30 cellular contexts compared by ENCODE assay signal in the genomic region with DNA sequence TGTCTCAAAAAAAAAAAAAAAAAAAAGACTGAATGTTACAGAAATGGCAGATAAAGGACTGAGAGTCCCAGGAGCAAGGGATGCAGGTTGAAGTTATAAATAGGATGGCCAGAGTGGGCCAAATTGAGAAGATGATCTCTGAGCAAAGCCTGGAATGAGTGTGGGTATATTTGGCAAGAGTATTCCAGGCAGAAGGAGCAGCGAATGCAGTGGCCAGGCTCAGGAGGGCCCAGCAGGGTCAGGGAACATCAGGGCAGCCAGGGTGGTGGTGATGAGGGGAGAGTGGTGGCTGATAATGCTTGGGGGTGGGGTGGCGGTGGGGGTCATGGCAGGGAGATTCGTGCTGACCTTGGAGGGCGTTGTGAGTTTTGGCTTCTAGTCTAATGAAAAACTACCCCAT.
"Had no signal": no experiment of that assay in that cellular context is flagged by ENCODE, and none has a peak within 500 bp of the region (broad histone marks: within the 10 kb centered on the region; RNA-seq: fewer than 3 reads in every experiment).

No MANE protein-coding gene starts in this region.

- H3K27ac Mint-ChIP-seq: activated CD4-positive, alpha-beta memory T cell treated with anti-CD3 and anti-CD28 coated beads for 36 hours; activated CD4-positive, alpha-beta T cell treated with anti-CD3 and anti-CD28 coated beads for 36 hours; activated CD4-positive, alpha-beta T cell treated with anti-CD3 and anti-CD28 coated beads, Interleukin-2, amount 10 ng/mL, durations not matched to agents 24 days and 14 days; activated CD8-positive, alpha-beta memory T cell treated with anti-CD3 and anti-CD28 coated beads, Interleukin-2, amount 10 ng/mL, durations not matched to agents 7 days and 5 days; activated CD8-positive, alpha-beta T cell treated with anti-CD3 and anti-CD28 coated beads, Interleukin-2, amount 10 ng/mL, durations not matched to agents 7 days and 5 days; activated naive CD4-positive, alpha-beta T cell treated with anti-CD3 and anti-CD28 coated beads for 36 hours; activated naive CD4-positive, alpha-beta T cell treated with anti-CD3 and anti-CD28 coated beads, Interleukin-2, amount 50 U/mL, for 24 hours; activated naive CD8-positive, alpha-beta T cell treated with anti-CD3 and anti-CD28 coated beads for 36 hours; activated naive CD8-positive, alpha-beta T cell treated with anti-CD3 and anti-CD28 coated beads, Interleukin-2, amount 50 U/mL, for 24 hours; activated T-helper 1 cell treated with anti-CD3 and anti-CD28 coated beads, Interleukin-12 subunit alpha, Interleukin-12 subunit beta, Interleukin-2, Interleukin-4 antibody, amounts not matched to agents 30 ng/mL and 10 ng/mL and 1 ng/mL, durations not matched to agents 14 hours and 24 hours and 36 hours; activated T-helper 2 cell treated with anti-CD3 and anti-CD28 coated beads, Interferon-gamma antibody, Interleukin-2, Interleukin-4, amounts not matched to agents 10 μg/mL and 5 μg/mL and 100 μg/mL, durations not matched to agents 14 hours and 24 hours and 36 hours had no signal

- DNase-seq: activated CD4-positive, alpha-beta memory T cell treated with anti-CD3 and anti-CD28 coated beads for 36 hours; activated CD4-positive, alpha-beta T cell treated with anti-CD3 and anti-CD28 coated beads for 36 hours; activated CD4-positive, alpha-beta T cell treated with anti-CD3 and anti-CD28 coated beads, Interleukin-2, amount 10 ng/mL, durations not matched to agents 24 days and 14 days; activated CD4-positive, CD25-positive, alpha-beta regulatory T cell; activated CD4-positive, CD25-positive, alpha-beta regulatory T cell treated with anti-CD3 and anti-CD28 coated beads, Interleukin-2, amount 50 U/mL, for 72 hours; activated CD8-positive, alpha-beta memory T cell treated with anti-CD3 and anti-CD28 coated beads, Interleukin-2, amount 10 ng/mL, durations not matched to agents 7 days and 5 days; activated CD8-positive, alpha-beta memory T cell treated with anti-CD3 and anti-CD28 coated beads, Interleukin-2, amount 50 U/mL, for 4 hours; activated CD8-positive, alpha-beta T cell treated with anti-CD3 and anti-CD28 coated beads, Interleukin-2, amount 10 ng/mL, durations not matched to agents 7 days and 5 days; activated effector memory CD4-positive, alpha-beta T cell treated with anti-CD3 and anti-CD28 coated beads, Interleukin-2, amount 50 U/mL, for 16 hours; activated naive CD4-positive, alpha-beta T cell treated with anti-CD3 and anti-CD28 coated beads for 36 hours; activated naive CD8-positive, alpha-beta T cell treated with anti-CD3 and anti-CD28 coated beads for 36 hours; activated naive CD8-positive, alpha-beta T cell treated with anti-CD3 and anti-CD28 coated beads, Interleukin-2, amount 50 U/mL, for 24 hours; activated T-cell treated with anti-CD3 and anti-CD28 coated beads, Interleukin-2, amount 50 U/mL, for 1 hour; activated T-cell treated with anti-CD3 and anti-CD28 coated beads, Interleukin-2, amount 50 U/mL, for 48 hours; cortex of kidney; dermis blood vessel endothelial cell; effector CD4-positive, alpha-beta T cell; esophagus squamous epithelium; foreskin melanocyte; T-helper 2 cell had no signal

- H3K36me3 Mint-ChIP-seq: activated CD4-positive, alpha-beta memory T cell treated with anti-CD3 and anti-CD28 coated beads for 36 hours; activated CD8-positive, alpha-beta memory T cell treated with anti-CD3 and anti-CD28 coated beads, Interleukin-2, amount 10 ng/mL, durations not matched to agents 7 days and 5 days; activated naive CD4-positive, alpha-beta T cell treated with anti-CD3 and anti-CD28 coated beads, Interleukin-2, amount 50 U/mL, for 24 hours; activated naive CD8-positive, alpha-beta T cell treated with anti-CD3 and anti-CD28 coated beads for 36 hours; brain had no signal

- H3K4me1 Mint-ChIP-seq: activated CD4-positive, alpha-beta T cell treated with anti-CD3 and anti-CD28 coated beads for 36 hours; activated CD4-positive, alpha-beta T cell treated with anti-CD3 and anti-CD28 coated beads, Interleukin-2, amount 10 ng/mL, durations not matched to agents 24 days and 14 days; activated CD8-positive, alpha-beta memory T cell treated with anti-CD3 and anti-CD28 coated beads, Interleukin-2, amount 10 ng/mL, durations not matched to agents 7 days and 5 days; activated naive CD4-positive, alpha-beta T cell treated with anti-CD3 and anti-CD28 coated beads, Interleukin-2, amount 50 U/mL, for 24 hours; activated naive CD8-positive, alpha-beta T cell treated with anti-CD3 and anti-CD28 coated beads for 36 hours; activated naive CD8-positive, alpha-beta T cell treated with anti-CD3 and anti-CD28 coated beads, Interleukin-2, amount 50 U/mL, for 24 hours; central memory CD8-positive, alpha-beta T cell had no signal

- H3K27me3 ChIP-seq: ascending aorta, breast epithelium, cardiac muscle cell had no signal

- ATAC-seq: activated CD4-positive, alpha-beta T cell treated with anti-CD3 and anti-CD28 coated beads for 36 hours; activated CD8-positive, alpha-beta memory T cell treated with anti-CD3 and anti-CD28 coated beads, Interleukin-2, amount 10 ng/mL, durations not matched to agents 7 days and 5 days; activated CD8-positive, alpha-beta T cell treated with anti-CD3 and anti-CD28 coated beads, Interleukin-2, amount 10 ng/mL, durations not matched to agents 7 days and 5 days; activated naive CD8-positive, alpha-beta T cell treated with anti-CD3 and anti-CD28 coated beads, Interleukin-2, amount 50 U/mL, for 24 hours; gastroesophageal sphincter had no signal

- H3K4me3 Mint-ChIP-seq: activated CD4-positive, alpha-beta memory T cell treated with anti-CD3 and anti-CD28 coated beads for 36 hours; activated CD4-positive, alpha-beta T cell treated with anti-CD3 and anti-CD28 coated beads for 36 hours; activated CD4-positive, alpha-beta T cell treated with anti-CD3 and anti-CD28 coated beads, Interleukin-2, amount 10 ng/mL, durations not matched to agents 24 days and 14 days; activated CD8-positive, alpha-beta memory T cell treated with anti-CD3 and anti-CD28 coated beads, Interleukin-2, amount 10 ng/mL, durations not matched to agents 7 days and 5 days; activated CD8-positive, alpha-beta T cell treated with anti-CD3 and anti-CD28 coated beads, Interleukin-2, amount 10 ng/mL, durations not matched to agents 7 days and 5 days; activated naive CD4-positive, alpha-beta T cell treated with anti-CD3 and anti-CD28 coated beads for 36 hours; activated naive CD4-positive, alpha-beta T cell treated with anti-CD3 and anti-CD28 coated beads, Interleukin-2, amount 50 U/mL, for 24 hours; activated naive CD8-positive, alpha-beta T cell treated with anti-CD3 and anti-CD28 coated beads for 36 hours; activated naive CD8-positive, alpha-beta T cell treated with anti-CD3 and anti-CD28 coated beads, Interleukin-2, amount 50 U/mL, for 24 hours; activated T-helper 1 cell treated with anti-CD3 and anti-CD28 coated beads, Interleukin-12 subunit alpha, Interleukin-12 subunit beta, Interleukin-2, Interleukin-4 antibody, amounts not matched to agents 30 ng/mL and 10 ng/mL and 1 ng/mL, durations not matched to agents 14 hours and 24 hours and 36 hours; brain; central memory CD8-positive, alpha-beta T cell had no signal

- H3K36me3 ChIP-seq: ascending aorta, breast epithelium, cardiac muscle cell, esophagus squamous epithelium, gastroesophageal sphincter had no signal

- H3K9me3 Mint-ChIP-seq: activated CD4-positive, alpha-beta memory T cell treated with anti-CD3 and anti-CD28 coated beads for 36 hours; activated CD4-positive, alpha-beta T cell treated with anti-CD3 and anti-CD28 coated beads, Interleukin-2, amount 10 ng/mL, durations not matched to agents 24 days and 14 days; activated naive CD4-positive, alpha-beta T cell treated with anti-CD3 and anti-CD28 coated beads for 36 hours; activated naive CD4-positive, alpha-beta T cell treated with anti-CD3 and anti-CD28 coated beads, Interleukin-2, amount 50 U/mL, for 24 hours; activated naive CD8-positive, alpha-beta T cell treated with anti-CD3 and anti-CD28 coated beads for 36 hours; activated naive CD8-positive, alpha-beta T cell treated with anti-CD3 and anti-CD28 coated beads, Interleukin-2, amount 50 U/mL, for 24 hours; central memory CD8-positive, alpha-beta T cell had no signal

- H3K4me3 ChIP-seq: ascending aorta, breast epithelium, cardiac muscle cell, esophagus squamous epithelium, gastroesophageal sphincter had no signal

- H3K4me1 ChIP-seq: ascending aorta, breast epithelium, esophagus squamous epithelium, gastroesophageal sphincter had no signal

- H3K9me3 ChIP-seq: ascending aorta, breast epithelium, esophagus squamous epithelium, gastroesophageal sphincter had no signal

- H3K27ac ChIP-seq: ascending aorta, breast epithelium, cardiac muscle cell, epithelial cell of prostate, esophagus squamous epithelium, gastroesophageal sphincter had no signal

- H3K27me3 Mint-ChIP-seq: activated CD4-positive, alpha-beta T cell treated with anti-CD3 and anti-CD28 coated beads, Interleukin-2, amount 10 ng/mL, durations not matched to agents 24 days and 14 days; activated CD8-positive, alpha-beta memory T cell treated with anti-CD3 and anti-CD28 coated beads, Interleukin-2, amount 10 ng/mL, durations not matched to agents 7 days and 5 days had no signal
